ENCODE assay signal across 1 cellular context in the genomic region with DNA sequence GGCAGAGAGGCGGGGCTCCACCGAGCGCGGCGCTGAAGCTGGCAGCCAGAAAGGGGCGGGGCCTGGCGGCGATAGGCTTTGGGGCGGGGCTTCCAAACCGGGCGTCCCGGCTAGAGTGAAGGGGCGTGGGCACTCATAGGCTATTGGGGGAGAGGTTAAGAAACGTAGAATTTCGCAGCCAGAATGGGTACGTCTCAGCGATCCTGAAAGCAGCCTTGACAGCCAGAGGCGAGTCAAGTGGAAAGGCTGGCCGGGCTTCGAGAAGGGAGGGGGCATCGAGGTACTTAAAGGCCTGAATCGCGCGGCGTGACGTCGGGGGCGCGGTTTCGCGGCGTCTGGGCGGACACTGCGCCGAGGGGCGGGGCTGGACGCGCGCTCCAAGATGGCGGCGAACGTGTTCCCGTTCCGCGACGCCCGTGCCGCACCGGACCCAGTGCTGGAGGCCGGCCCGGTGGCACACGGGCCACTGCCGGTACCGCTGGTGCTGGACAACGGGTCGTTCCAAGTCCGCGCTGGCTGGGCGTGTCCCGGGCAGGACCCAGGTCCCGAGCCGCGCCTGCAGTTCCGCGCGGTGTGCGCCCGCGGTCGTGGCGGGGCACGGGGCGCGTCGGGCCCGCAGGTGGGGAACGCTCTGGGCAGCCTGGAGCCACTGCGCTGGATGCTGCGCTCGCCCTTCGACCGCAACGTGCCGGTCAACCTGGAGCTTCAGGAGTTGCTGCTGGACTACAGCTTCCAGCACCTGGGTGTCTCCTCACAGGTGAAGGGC.
A peak's percentile ranks its signal among the peaks of the same experiment; 100 is the strongest.
TF ChIP-seq lines count a peak whose summit lies in the region.

A gene (plus strand): TSS at position 364 of the 766 bp plus-strand sequence. CDS start 19 bp downstream, at position 383.

TF ChIP-seq in K562, 482 proteins besides CTCF, POLR2A, EP300 and RAD21 (continued from another document and continues in another):
- TF ChIP-seq, protein P1, sequence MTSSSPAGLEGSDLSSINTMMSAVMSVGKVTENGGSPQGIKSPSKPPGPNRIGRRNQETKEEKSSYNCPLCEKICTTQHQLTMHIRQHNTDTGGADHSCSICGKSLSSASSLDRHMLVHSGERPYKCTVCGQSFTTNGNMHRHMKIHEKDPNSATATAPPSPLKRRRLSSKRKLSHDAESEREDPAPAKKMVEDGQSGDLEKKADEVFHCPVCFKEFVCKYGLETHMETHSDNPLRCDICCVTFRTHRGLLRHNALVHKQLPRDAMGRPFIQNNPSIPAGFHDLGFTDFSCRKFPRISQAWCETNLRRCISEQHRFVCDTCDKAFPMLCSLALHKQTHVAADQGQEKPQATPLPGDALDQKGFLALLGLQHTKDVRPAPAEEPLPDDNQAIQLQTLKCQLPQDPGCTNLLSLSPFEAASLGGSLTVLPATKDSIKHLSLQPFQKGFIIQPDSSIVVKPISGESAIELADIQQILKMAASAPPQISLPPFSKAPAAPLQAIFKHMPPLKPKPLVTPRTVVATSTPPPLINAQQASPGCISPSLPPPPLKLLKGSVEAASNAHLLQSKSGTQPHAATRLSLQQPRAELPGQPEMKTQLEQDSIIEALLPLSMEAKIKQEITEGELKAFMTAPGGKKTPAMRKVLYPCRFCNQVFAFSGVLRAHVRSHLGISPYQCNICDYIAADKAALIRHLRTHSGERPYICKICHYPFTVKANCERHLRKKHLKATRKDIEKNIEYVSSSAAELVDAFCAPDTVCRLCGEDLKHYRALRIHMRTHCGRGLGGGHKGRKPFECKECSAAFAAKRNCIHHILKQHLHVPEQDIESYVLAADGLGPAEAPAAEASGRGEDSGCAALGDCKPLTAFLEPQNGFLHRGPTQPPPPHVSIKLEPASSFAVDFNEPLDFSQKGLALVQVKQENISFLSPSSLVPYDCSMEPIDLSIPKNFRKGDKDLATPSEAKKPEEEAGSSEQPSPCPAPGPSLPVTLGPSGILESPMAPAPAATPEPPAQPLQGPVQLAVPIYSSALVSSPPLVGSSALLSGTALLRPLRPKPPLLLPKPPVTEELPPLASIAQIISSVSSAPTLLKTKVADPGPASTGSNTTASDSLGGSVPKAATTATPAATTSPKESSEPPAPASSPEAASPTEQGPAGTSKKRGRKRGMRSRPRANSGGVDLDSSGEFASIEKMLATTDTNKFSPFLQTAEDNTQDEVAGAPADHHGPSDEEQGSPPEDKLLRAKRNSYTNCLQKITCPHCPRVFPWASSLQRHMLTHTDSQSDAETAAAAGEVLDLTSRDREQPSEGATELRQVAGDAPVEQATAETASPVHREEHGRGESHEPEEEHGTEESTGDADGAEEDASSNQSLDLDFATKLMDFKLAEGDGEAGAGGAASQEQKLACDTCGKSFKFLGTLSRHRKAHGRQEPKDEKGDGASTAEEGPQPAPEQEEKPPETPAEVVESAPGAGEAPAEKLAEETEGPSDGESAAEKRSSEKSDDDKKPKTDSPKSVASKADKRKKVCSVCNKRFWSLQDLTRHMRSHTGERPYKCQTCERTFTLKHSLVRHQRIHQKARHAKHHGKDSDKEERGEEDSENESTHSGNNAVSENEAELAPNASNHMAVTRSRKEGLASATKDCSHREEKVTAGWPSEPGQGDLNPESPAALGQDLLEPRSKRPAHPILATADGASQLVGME (CRISPR knock-in tag; IDR thresholded peaks at IDR 0.05) = no peak
- TF ChIP-seq LCOR (CRISPR knock-in tag; IDR thresholded peaks at IDR 0.05) = no peak
- TF ChIP-seq MTA1 (IDR thresholded peaks at IDR 0.05; ENCODE audit: borderline replicate concordance) = no peak
- no peak for TF ChIP-seq ETV6 (IDR thresholded peaks at IDR 0.05; ENCODE audit: borderline replicate concordance in 1 of 2, low read depth in 2 of 2, low read length in 1 of 2)
- no peak for TF ChIP-seq ETV6 (CRISPR knock-in tag; IDR thresholded peaks at IDR 0.05; ENCODE audit: borderline replicate concordance)
- no peak for TF ChIP-seq EHMT2 (IDR thresholded peaks at IDR 0.05)
- no peak for TF ChIP-seq YBX1 (IDR thresholded peaks at IDR 0.05)
- 0 out of 2 replicates have a peak, but pooled peaks have one; percentile 18 for TF ChIP-seq ZNF175 (CRISPR knock-in tag; IDR thresholded peaks at IDR 0.05; ENCODE audit: low read depth)
- TF ChIP-seq, protein P2, sequence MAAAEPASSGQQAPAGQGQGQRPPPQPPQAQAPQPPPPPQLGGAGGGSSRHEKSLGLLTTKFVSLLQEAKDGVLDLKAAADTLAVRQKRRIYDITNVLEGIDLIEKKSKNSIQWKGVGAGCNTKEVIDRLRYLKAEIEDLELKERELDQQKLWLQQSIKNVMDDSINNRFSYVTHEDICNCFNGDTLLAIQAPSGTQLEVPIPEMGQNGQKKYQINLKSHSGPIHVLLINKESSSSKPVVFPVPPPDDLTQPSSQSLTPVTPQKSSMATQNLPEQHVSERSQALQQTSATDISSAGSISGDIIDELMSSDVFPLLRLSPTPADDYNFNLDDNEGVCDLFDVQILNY (CRISPR knock-in tag; IDR thresholded peaks at IDR 0.05) = 0 out of 2 replicates have a peak, but pooled peaks have one; percentile 41
- TF ChIP-seq ZBTB8A (IDR thresholded peaks at IDR 0.05; ENCODE audit: partially characterized antibody) = no peak
- TF ChIP-seq EGR1 (conservative IDR thresholded peaks at IDR 0.05) = peak; percentile 37
- no peak for TF ChIP-seq STAT5B (CRISPR knock-in tag; IDR thresholded peaks at IDR 0.05)
- TF ChIP-seq ZNF217 (CRISPR knock-in tag; IDR thresholded peaks at IDR 0.05) = no peak
- TF ChIP-seq ZNF717 (CRISPR knock-in tag; IDR thresholded peaks at IDR 0.05) = no peak
- 0 out of 4 replicates have a peak, but pooled peaks of 1 of the 2 experiments have one; percentile 15 for TF ChIP-seq FOXK2 (conservative IDR thresholded peaks at IDR 0.05 in 1 of 2, IDR thresholded peaks at IDR 0.05 in 1 of 2; ENCODE audit: low read depth in 2 of 2)
- no peak for TF ChIP-seq DNMT1 (IDR thresholded peaks at IDR 0.05)
- peak; percentile 31; the same call in 1 of the 2 replicates for TF ChIP-seq HCFC1 (IDR thresholded peaks at IDR 0.05; ENCODE audit: low read depth, low read length)
- TF ChIP-seq, protein P3, sequence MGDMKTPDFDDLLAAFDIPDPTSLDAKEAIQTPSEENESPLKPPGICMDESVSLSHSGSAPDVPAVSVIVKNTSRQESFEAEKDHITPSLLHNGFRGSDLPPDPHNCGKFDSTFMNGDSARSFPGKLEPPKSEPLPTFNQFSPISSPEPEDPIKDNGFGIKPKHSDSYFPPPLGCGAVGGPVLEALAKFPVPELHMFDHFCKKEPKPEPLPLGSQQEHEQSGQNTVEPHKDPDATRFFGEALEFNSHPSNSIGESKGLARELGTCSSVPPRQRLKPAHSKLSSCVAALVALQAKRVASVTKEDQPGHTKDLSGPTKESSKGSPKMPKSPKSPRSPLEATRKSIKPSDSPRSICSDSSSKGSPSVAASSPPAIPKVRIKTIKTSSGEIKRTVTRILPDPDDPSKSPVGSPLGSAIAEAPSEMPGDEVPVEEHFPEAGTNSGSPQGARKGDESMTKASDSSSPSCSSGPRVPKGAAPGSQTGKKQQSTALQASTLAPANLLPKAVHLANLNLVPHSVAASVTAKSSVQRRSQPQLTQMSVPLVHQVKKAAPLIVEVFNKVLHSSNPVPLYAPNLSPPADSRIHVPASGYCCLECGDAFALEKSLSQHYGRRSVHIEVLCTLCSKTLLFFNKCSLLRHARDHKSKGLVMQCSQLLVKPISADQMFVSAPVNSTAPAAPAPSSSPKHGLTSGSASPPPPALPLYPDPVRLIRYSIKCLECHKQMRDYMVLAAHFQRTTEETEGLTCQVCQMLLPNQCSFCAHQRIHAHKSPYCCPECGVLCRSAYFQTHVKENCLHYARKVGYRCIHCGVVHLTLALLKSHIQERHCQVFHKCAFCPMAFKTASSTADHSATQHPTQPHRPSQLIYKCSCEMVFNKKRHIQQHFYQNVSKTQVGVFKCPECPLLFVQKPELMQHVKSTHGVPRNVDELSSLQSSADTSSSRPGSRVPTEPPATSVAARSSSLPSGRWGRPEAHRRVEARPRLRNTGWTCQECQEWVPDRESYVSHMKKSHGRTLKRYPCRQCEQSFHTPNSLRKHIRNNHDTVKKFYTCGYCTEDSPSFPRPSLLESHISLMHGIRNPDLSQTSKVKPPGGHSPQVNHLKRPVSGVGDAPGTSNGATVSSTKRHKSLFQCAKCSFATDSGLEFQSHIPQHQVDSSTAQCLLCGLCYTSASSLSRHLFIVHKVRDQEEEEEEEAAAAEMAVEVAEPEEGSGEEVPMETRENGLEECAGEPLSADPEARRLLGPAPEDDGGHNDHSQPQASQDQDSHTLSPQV (IDR thresholded peaks at IDR 0.05) = no peak; the same call in 1 of the 2 replicates
- TF ChIP-seq ZNF24 (IDR thresholded peaks at IDR 0.05) = peak; percentile 28; the same call in 1 of the 2 replicates
- TF ChIP-seq RNF2 (IDR thresholded peaks at IDR 0.05) = no peak
- peak; percentile 52 for TF ChIP-seq HNRNPLL (IDR thresholded peaks at IDR 0.05; ENCODE audit: low read depth, low read length, poor library complexity, severe bottlenecking)
- TF ChIP-seq, protein P4, sequence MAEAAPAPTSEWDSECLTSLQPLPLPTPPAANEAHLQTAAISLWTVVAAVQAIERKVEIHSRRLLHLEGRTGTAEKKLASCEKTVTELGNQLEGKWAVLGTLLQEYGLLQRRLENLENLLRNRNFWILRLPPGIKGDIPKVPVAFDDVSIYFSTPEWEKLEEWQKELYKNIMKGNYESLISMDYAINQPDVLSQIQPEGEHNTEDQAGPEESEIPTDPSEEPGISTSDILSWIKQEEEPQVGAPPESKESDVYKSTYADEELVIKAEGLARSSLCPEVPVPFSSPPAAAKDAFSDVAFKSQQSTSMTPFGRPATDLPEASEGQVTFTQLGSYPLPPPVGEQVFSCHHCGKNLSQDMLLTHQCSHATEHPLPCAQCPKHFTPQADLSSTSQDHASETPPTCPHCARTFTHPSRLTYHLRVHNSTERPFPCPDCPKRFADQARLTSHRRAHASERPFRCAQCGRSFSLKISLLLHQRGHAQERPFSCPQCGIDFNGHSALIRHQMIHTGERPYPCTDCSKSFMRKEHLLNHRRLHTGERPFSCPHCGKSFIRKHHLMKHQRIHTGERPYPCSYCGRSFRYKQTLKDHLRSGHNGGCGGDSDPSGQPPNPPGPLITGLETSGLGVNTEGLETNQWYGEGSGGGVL (CRISPR knock-in tag; IDR thresholded peaks at IDR 0.05) = no peak
- peak; percentile 53 for TF ChIP-seq POLR2B (IDR thresholded peaks at IDR 0.05; ENCODE audit: low read depth, partially characterized antibody)
- TF ChIP-seq SOX6 (IDR thresholded peaks at IDR 0.05) = no peak
- TF ChIP-seq, protein P5, sequence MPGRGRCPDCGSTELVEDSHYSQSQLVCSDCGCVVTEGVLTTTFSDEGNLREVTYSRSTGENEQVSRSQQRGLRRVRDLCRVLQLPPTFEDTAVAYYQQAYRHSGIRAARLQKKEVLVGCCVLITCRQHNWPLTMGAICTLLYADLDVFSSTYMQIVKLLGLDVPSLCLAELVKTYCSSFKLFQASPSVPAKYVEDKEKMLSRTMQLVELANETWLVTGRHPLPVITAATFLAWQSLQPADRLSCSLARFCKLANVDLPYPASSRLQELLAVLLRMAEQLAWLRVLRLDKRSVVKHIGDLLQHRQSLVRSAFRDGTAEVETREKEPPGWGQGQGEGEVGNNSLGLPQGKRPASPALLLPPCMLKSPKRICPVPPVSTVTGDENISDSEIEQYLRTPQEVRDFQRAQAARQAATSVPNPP (IDR thresholded peaks at IDR 0.05; ENCODE audit: borderline replicate concordance, insufficient read depth, insufficient read length) = no peak
- no peak for TF ChIP-seq SNIP1 (IDR thresholded peaks at IDR 0.05; ENCODE audit: low read depth)
- TF ChIP-seq, protein P6, sequence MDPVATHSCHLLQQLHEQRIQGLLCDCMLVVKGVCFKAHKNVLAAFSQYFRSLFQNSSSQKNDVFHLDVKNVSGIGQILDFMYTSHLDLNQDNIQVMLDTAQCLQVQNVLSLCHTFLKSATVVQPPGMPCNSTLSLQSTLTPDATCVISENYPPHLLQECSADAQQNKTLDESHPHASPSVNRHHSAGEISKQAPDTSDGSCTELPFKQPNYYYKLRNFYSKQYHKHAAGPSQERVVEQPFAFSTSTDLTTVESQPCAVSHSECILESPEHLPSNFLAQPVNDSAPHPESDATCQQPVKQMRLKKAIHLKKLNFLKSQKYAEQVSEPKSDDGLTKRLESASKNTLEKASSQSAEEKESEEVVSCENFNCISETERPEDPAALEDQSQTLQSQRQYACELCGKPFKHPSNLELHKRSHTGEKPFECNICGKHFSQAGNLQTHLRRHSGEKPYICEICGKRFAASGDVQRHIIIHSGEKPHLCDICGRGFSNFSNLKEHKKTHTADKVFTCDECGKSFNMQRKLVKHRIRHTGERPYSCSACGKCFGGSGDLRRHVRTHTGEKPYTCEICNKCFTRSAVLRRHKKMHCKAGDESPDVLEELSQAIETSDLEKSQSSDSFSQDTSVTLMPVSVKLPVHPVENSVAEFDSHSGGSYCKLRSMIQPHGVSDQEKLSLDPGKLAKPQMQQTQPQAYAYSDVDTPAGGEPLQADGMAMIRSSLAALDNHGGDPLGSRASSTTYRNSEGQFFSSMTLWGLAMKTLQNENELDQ (CRISPR knock-in tag; IDR thresholded peaks at IDR 0.05; ENCODE audit: borderline replicate concordance) = no peak
- TF ChIP-seq, protein P7, sequence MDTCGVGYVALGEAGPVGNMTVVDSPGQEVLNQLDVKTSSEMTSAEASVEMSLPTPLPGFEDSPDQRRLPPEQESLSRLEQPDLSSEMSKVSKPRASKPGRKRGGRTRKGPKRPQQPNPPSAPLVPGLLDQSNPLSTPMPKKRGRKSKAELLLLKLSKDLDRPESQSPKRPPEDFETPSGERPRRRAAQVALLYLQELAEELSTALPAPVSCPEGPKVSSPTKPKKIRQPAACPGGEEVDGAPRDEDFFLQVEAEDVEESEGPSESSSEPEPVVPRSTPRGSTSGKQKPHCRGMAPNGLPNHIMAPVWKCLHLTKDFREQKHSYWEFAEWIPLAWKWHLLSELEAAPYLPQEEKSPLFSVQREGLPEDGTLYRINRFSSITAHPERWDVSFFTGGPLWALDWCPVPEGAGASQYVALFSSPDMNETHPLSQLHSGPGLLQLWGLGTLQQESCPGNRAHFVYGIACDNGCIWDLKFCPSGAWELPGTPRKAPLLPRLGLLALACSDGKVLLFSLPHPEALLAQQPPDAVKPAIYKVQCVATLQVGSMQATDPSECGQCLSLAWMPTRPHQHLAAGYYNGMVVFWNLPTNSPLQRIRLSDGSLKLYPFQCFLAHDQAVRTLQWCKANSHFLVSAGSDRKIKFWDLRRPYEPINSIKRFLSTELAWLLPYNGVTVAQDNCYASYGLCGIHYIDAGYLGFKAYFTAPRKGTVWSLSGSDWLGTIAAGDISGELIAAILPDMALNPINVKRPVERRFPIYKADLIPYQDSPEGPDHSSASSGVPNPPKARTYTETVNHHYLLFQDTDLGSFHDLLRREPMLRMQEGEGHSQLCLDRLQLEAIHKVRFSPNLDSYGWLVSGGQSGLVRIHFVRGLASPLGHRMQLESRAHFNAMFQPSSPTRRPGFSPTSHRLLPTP (IDR thresholded peaks at IDR 0.05; ENCODE audit: borderline replicate concordance, extremely low read depth, insufficient read length) = no peak
- no peak for TF ChIP-seq KDM1A (IDR thresholded peaks at IDR 0.05)
- TF ChIP-seq GATAD2A (IDR thresholded peaks at IDR 0.05) = no peak
- TF ChIP-seq ZNF239 (CRISPR knock-in tag; IDR thresholded peaks at IDR 0.05) = no peak
- no peak for TF ChIP-seq ZNF699 (CRISPR knock-in tag; IDR thresholded peaks at IDR 0.05; ENCODE audit: insufficient replicate concordance)
- TF ChIP-seq PPARD (CRISPR knock-in tag; IDR thresholded peaks at IDR 0.05) = no peak
- no peak for TF ChIP-seq NFXL1 (CRISPR knock-in tag; IDR thresholded peaks at IDR 0.05)
- no peak for TF ChIP-seq SREBF1 (IDR thresholded peaks at IDR 0.05; ENCODE audit: borderline replicate concordance, low read depth, low read length)
